In genomic region chr2:45993476-45993991, GRCh38 we compare ENCODE assay signal across 9 cellular contexts.
DNase-seq lines count a peak whose midpoint lies in the region; ATAC-seq and TF ChIP-seq lines count a peak whose summit lies in the region.
"Had no signal": no experiment of that assay in that cellular context is flagged by ENCODE, and none has a peak within 500 bp of the region (broad histone marks: within the 10 kb centered on the region; RNA-seq: fewer than 3 reads in every experiment).

No MANE protein-coding gene starts in this region.

- H3K36me3 ChIP-seq in WERI-Rb-1 = no peaks in the 10 kb centered on the region
- H3K36me3 ChIP-seq in kidney epithelial cell (ENCODE audit: control insufficient read depth, insufficient read depth, low read length) = no peaks in the 10 kb centered on the region

- no peaks in the 10 kb centered on the region for H3K9me3 ChIP-seq in WERI-Rb-1 (ENCODE audit: severe bottlenecking)

- peak; percentile 85 for TF ChIP-seq CTCF in WERI-Rb-1 (IDR thresholded peaks at IDR 0.05; ENCODE audit: low read depth, low read length)
- peak; percentile 74 for TF ChIP-seq CTCF in kidney epithelial cell (IDR thresholded peaks at IDR 0.05; ENCODE audit: insufficient read depth, low read length, poor library complexity, severe bottlenecking)

- peaks cover 6% of the 10 kb centered on the region for H3K4me1 Mint-ChIP-seq in central memory CD8-positive, alpha-beta T cell

- peak; percentile 46 for ATAC-seq in central memory CD8-positive, alpha-beta T cell (replicated peaks; ENCODE audit: extremely low read depth, poor library complexity, severe bottlenecking)
- no peak for ATAC-seq in HG02981 (IDR thresholded peaks at IDR 0.05; ENCODE audit: unreplicated experiment)

- H3K36me3 Mint-ChIP-seq in central memory CD8-positive, alpha-beta T cell (ENCODE audit: insufficient read depth) = peaks cover 6% of the 10 kb centered on the region

- H3K27ac ChIP-seq in WERI-Rb-1 = no peak overlapping the region

- H3K27ac Mint-ChIP-seq in central memory CD8-positive, alpha-beta T cell (ENCODE audit: low read depth) = no peak overlapping the region

- H3K4me3 Mint-ChIP-seq in central memory CD8-positive, alpha-beta T cell = no peak overlapping the region

- peak; percentile 33 to 41 for DNase-seq in activated CD4-positive, alpha-beta T cell treated with anti-CD3 and anti-CD28 coated beads for 24 hours (ENCODE audit: low read depth in 2 of 2)
- no peak for DNase-seq in activated CD4-positive, alpha-beta T cell treated with anti-CD3 and anti-CD28 coated beads for 1 hour
- DNase-seq in NCI-H2171 treated with DMSO at 0.1 percent for 48 hours (lab: John Stamatoyannopoulos, UW) (peak; percentile 56), WERI-Rb-1 (peak; percentile 70), kidney epithelial cell (ENCODE audit: low read depth) (no peak)
- DNase-seq in central memory CD8-positive, alpha-beta T cell (ENCODE audit: low spot score in 2 of 2) = peak; percentile 28
- DNase-seq in stimulated activated CD4-positive, alpha-beta T cell treated with anti-CD3 and anti-CD28 coated beads, Interleukin-4, amount 100 ng/mL, for 24 hours = peak; percentile 67

- no peaks in the 10 kb centered on the region for H3K27me3 Mint-ChIP-seq in central memory CD8-positive, alpha-beta T cell

- H3K4me3 ChIP-seq in WERI-Rb-1 (ENCODE audit: low read depth, low read length) (no peak overlapping the region), kidney epithelial cell (ENCODE audit: low read depth, low read length) (no peak overlapping the region)
- H3K4me3 ChIP-seq: skin epidermis had no signal

- H3K9me3 Mint-ChIP-seq in central memory CD8-positive, alpha-beta T cell = no peaks in the 10 kb centered on the region

- H3K27me3 ChIP-seq in WERI-Rb-1 (ENCODE audit: insufficient read depth, low read depth, severe bottlenecking) (no peaks in the 10 kb centered on the region), kidney epithelial cell (ENCODE audit: control insufficient read depth, insufficient read depth, low read length) (no peaks in the 10 kb centered on the region)

Comparison
In these comparisons a context has a peak if more than half of its experiments do, and no peak if none do; other contexts are left out.
1. DNase-seq: peak in activated CD4-positive, alpha-beta T cell treated with anti-CD3 and anti-CD28 coated beads for 24 hours (2 of 2), NCI-H2171 treated with DMSO at 0.1 percent for 48 hours (single experiment), WERI-Rb-1 (single experiment), central memory CD8-positive, alpha-beta T cell (2 of 2) and stimulated activated CD4-positive, alpha-beta T cell treated with anti-CD3 and anti-CD28 coated beads, Interleukin-4, amount 100 ng/mL, for 24 hours (single experiment); none in activated CD4-positive, alpha-beta T cell treated with anti-CD3 and anti-CD28 coated beads for 1 hour (single experiment) and kidney epithelial cell (single experiment).